Comparison of ENCODE assay signal across 8 cellular contexts in genomic region chr2:164737612-164738081, GRCh38.
A peak's percentile ranks its signal among the peaks of the same experiment; 100 is the strongest.
DNase-seq lines count a peak whose midpoint lies in the region; ATAC-seq lines count a peak whose summit lies in the region.

No MANE protein-coding gene starts in this region.

- H2BK5ac ChIP-seq in neuronal stem cell (ENCODE audit: low read length): no peak overlapping the region

- H3K4me2 ChIP-seq in neuronal stem cell (ENCODE audit: insufficient read depth, low read length, poor library complexity, severe bottlenecking): no peak overlapping the region

- H3K27ac ChIP-seq in neuronal stem cell (replicated peaks; ENCODE audit: low read length): no peak overlapping the region

- no peak overlapping the region for H3K18ac ChIP-seq in neuronal stem cell (ENCODE audit: low read length)

- no peak overlapping the region for H3K4me3 ChIP-seq in neuronal stem cell (ENCODE audit: low read length in 2 of 2)

- no peak overlapping the region for H2BK120ac ChIP-seq in neuronal stem cell (ENCODE audit: low read depth, low read length)

- H3K4me1 ChIP-seq in neuronal stem cell (ENCODE audit: control insufficient read depth in 2 of 2, insufficient read depth in 1 of 2, low read depth in 1 of 2, low read length in 2 of 2): peaks cover 2 to 7% of the 10 kb centered on the region in 2 donors

- no peaks in the 10 kb centered on the region for H3K9me3 ChIP-seq in neuronal stem cell (replicated peaks in 1 of 2; ENCODE audit: control insufficient read depth in 2 of 2, insufficient read depth in 1 of 2, low read depth in 1 of 2, low read length in 2 of 2)

- DNase-seq in 8988T (peak; percentile 18), GM03348 (ENCODE audit: low spot score) (peak; percentile 75), NCI-H2029 treated with DMSO at 0.1 percent for 48 hours (lab: John Stamatoyannopoulos, UW) (peak; percentile 53), UCSD-AML1 (lab: John Stamatoyannopoulos, UW; ENCODE audit: unreplicated experiment) (peak; percentile 44), foreskin melanocyte (peak; percentile 58), neuronal stem cell (ENCODE audit: low spot score) (peak; percentile 67), DMS79 (lab: John Stamatoyannopoulos, UW) (no peak)

- H2AK5ac ChIP-seq in neuronal stem cell (ENCODE audit: low read depth, low read length): no peak overlapping the region

- no peak overlapping the region for H3K23ac ChIP-seq in neuronal stem cell (ENCODE audit: low read depth, low read length, poor library complexity)

- no peak overlapping the region for H2BK15ac ChIP-seq in neuronal stem cell (ENCODE audit: low read length)

- H3K79me1 ChIP-seq in neuronal stem cell (ENCODE audit: low read depth, low read length): no peaks in the 10 kb centered on the region

- H3K27me3 ChIP-seq in neuronal stem cell (ENCODE audit: control insufficient read depth in 3 of 3, insufficient read depth in 3 of 3, low read depth in 1 of 3, low read length in 3 of 3): no peaks in the 10 kb centered on the region

- no peaks in the 10 kb centered on the region for H3K36me3 ChIP-seq in neuronal stem cell (replicated peaks in 1 of 2; ENCODE audit: control insufficient read depth in 2 of 2, insufficient read depth in 2 of 2, low read length in 2 of 2)

- H3K9ac ChIP-seq in neuronal stem cell (ENCODE audit: low read depth, low read length, poor library complexity): no peak overlapping the region

- no peak overlapping the region for H4K8ac ChIP-seq in neuronal stem cell (ENCODE audit: low read depth, low read length)

- peak overlapping the region; percentile 57 for H2AFZ ChIP-seq in neuronal stem cell (ENCODE audit: low read length)

- WGBS in neuronal stem cell (ENCODE audit: extremely low coverage in 2 of 2, insufficient read length in 2 of 2, insufficient replicate concordance in 1 of 2), 2 donors: no CpG with 5 or more reads among the region's 9 CpGs

- ATAC-seq in HG02759 (IDR thresholded peaks at IDR 0.05; ENCODE audit: unreplicated experiment): peak; percentile 79

- no peak overlapping the region for H4K91ac ChIP-seq in neuronal stem cell (ENCODE audit: low read depth, low read length, poor library complexity)

- H2BK12ac ChIP-seq in neuronal stem cell (ENCODE audit: low read length): no peak overlapping the region

- H3K14ac ChIP-seq in neuronal stem cell (ENCODE audit: low read length): no peak overlapping the region

- no peak overlapping the region for H3K4ac ChIP-seq in neuronal stem cell (ENCODE audit: low read length)
